1 cellular context compared by ENCODE assay signal in the genomic region with DNA sequence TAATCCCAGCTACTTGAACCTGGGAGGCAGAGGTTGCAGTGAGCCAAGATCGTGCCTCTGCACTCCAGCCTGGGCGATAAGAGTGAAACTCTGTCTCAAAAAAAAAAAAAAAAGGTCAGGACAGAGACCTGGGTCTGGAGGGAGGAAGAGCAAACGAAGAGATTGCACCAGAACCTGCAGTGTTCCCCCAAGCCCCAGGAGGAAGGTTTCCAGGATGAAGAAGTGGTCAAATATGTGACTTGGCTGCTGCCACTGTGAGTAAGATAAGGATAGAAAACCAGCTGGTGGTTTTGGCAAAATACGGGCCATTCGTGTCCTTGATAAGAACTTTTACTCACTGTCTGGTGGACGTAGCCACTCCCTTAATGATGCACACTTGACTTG.
TF ChIP-seq lines count a peak whose summit lies in the region.

No MANE protein-coding gene starts in this region.

TF ChIP-seq in endothelial cell of umbilical vein, 7 proteins besides CTCF, POLR2A, EP300 and RAD21:
- no peak for TF ChIP-seq EZH2 (IDR thresholded peaks at IDR 0.05; ENCODE audit: borderline replicate concordance, low read depth, low read length, severe bottlenecking)
- peak; percentile 86 for TF ChIP-seq GATA2 (IDR thresholded peaks at IDR 0.05; ENCODE audit: insufficient read depth, insufficient read length, low read depth, low read length)
- peak; percentile 49 for TF ChIP-seq POLR2AphosphoS5 (IDR thresholded peaks at IDR 0.05; ENCODE audit: insufficient read depth, low read depth, low read length)
- peak; percentile 38 for TF ChIP-seq FOS (IDR thresholded peaks at IDR 0.05; ENCODE audit: borderline replicate concordance, insufficient read depth, low read length)
